Comparison of ENCODE assay signal across 16 cellular contexts in the genomic region with DNA sequence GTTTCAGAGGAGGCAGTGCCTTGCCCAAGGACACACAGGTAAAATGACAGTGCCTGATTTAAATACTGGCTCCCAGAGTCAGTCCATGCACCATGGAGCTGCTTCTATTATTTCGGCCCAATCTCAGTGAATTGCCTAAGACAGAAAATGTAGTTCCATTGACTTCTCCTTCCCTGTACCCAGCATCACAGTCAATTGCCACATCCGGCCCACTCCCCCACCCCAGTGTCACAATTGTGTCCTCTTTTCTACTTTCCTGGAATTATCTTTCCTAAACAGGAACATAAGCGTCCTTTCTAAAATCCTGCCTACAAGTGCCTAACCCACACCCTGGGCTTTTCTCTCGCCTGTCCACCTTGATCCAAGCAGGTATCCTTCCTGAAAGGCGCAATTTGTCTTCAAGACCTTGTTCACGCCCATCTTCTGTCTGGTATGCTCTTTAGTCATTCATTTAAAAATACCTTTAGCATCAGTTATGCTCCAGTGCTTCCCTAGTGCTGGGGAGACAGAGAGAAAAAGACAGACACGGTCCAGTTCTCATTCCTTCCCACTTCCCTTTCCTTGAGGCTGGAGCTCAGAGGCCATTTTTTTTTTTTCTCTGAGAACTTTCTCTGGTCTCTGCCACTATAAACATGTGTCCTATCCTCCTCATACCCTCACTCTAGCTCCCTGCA.
DNase-seq lines count a peak whose midpoint lies in the region; ATAC-seq and TF ChIP-seq lines count a peak whose summit lies in the region.
"Had no signal": no experiment of that assay in that cellular context is flagged by ENCODE, and none has a peak within 500 bp of the region (broad histone marks: within the 10 kb centered on the region; RNA-seq: fewer than 3 reads in every experiment).

No MANE protein-coding gene starts in this region.

- intact Hi-C loops in CD4-positive, alpha-beta memory T cell (cut with micrococcal nuclease): no loop called here

- H3K4me3 ChIP-seq in kidney epithelial cell (ENCODE audit: low read depth, low read length) (no peak overlapping the region), smooth muscle cell (no peak overlapping the region)
- no peak overlapping the region for H3K4me3 ChIP-seq in CD4-positive, alpha-beta memory T cell (ENCODE audit: low read length in 2 of 2)
- H3K4me3 ChIP-seq: Peyer's patch had no signal

- CTCF ChIA-PET in CD4-positive, alpha-beta memory T cell (lab: Charles Lee; ENCODE audit: partially characterized antibody): no interaction called here
- CTCF ChIA-PET in activated CD8-positive, alpha-beta T cell treated with anti-CD3 and anti-CD28 coated beads, Interleukin-2, amount 10 ng/mL, durations not matched to agents 7 days and 5 days (lab: Charles Lee): no interaction called here

- DNase-seq in OCI-M1 (lab: John Stamatoyannopoulos, UW): peak; percentile 24
- peak; percentile 52 for DNase-seq in kidney epithelial cell (ENCODE audit: low read depth)
- DNase-seq in smooth muscle cell (lab: John Stamatoyannopoulos, UW; ENCODE audit: unreplicated experiment): no peak
- DNase-seq in CD4-positive, alpha-beta memory T cell: no peak
- no peak for DNase-seq in AG08395 (ENCODE audit: low spot score)
- DNase-seq in activated CD8-positive, alpha-beta T cell treated with anti-CD3 and anti-CD28 coated beads, Interleukin-2, amount 10 ng/mL, durations not matched to agents 7 days and 5 days: no peak
- DNase-seq: Caco-2, NCI-H1048, NCI-H146, NCI-H446, NCI-H748 treated with DMSO at 0.1 percent for 48 hours, Peyer's patch, SHP77 had no signal

- H3K9me3 ChIP-seq in smooth muscle cell (replicated peaks; ENCODE audit: low read depth): no peaks in the 10 kb centered on the region
- no peaks in the 10 kb centered on the region for H3K9me3 ChIP-seq in CD4-positive, alpha-beta memory T cell (ENCODE audit: control insufficient read depth in 1 of 2, low read length in 2 of 2)
- H3K9me3 ChIP-seq: Caco-2, Peyer's patch had no signal

- 92% methylated on average over 7 of the region's 7 CpGs for WGBS in smooth muscle cell (ENCODE audit: low lambda C conversion rate)

- TF ChIP-seq CTCF in kidney epithelial cell (IDR thresholded peaks at IDR 0.05; ENCODE audit: insufficient read depth, low read length, poor library complexity, severe bottlenecking) (no peak), smooth muscle cell (IDR thresholded peaks at IDR 0.05; ENCODE audit: borderline replicate concordance, insufficient read depth, poor library complexity, severe bottlenecking) (no peak)

- H4K20me1 ChIP-seq in smooth muscle cell (ENCODE audit: low read depth): no peaks in the 10 kb centered on the region

- H3K4me1 Mint-ChIP-seq in CD4-positive, alpha-beta memory T cell: no peaks in the 10 kb centered on the region
- H3K4me1 Mint-ChIP-seq in activated CD8-positive, alpha-beta T cell treated with anti-CD3 and anti-CD28 coated beads, Interleukin-2, amount 10 ng/mL, durations not matched to agents 7 days and 5 days (ENCODE audit: low read depth): no peaks in the 10 kb centered on the region

- no peak overlapping the region for H3K4me2 ChIP-seq in smooth muscle cell

- no peak overlapping the region for H3K4me3 Mint-ChIP-seq in CD4-positive, alpha-beta memory T cell
- H3K4me3 Mint-ChIP-seq in activated CD8-positive, alpha-beta T cell treated with anti-CD3 and anti-CD28 coated beads, Interleukin-2, amount 10 ng/mL, durations not matched to agents 7 days and 5 days: no peak overlapping the region

- peak overlapping the region in 1 of 7 donors; percentile 10 for H3K27ac Mint-ChIP-seq in CD4-positive, alpha-beta memory T cell
- H3K27ac Mint-ChIP-seq in activated CD8-positive, alpha-beta T cell treated with anti-CD3 and anti-CD28 coated beads, Interleukin-2, amount 10 ng/mL, durations not matched to agents 7 days and 5 days: no peak overlapping the region

- POLR2A ChIA-PET in CD4-positive, alpha-beta memory T cell (lab: Charles Lee; ENCODE audit: partially characterized antibody): no interaction called here
- POLR2A ChIA-PET in activated CD8-positive, alpha-beta T cell treated with anti-CD3 and anti-CD28 coated beads, Interleukin-2, amount 10 ng/mL, durations not matched to agents 7 days and 5 days (lab: Charles Lee): no interaction called here

- no peaks in the 10 kb centered on the region for H3F3A ChIP-seq in smooth muscle cell (ENCODE audit: low read depth)

- H2AFZ ChIP-seq in smooth muscle cell (ENCODE audit: low read depth): no peak overlapping the region

- H3K36me3 Mint-ChIP-seq in CD4-positive, alpha-beta memory T cell: no peaks in the 10 kb centered on the region
- H3K36me3 Mint-ChIP-seq in activated CD8-positive, alpha-beta T cell treated with anti-CD3 and anti-CD28 coated beads, Interleukin-2, amount 10 ng/mL, durations not matched to agents 7 days and 5 days (ENCODE audit: low read depth): no peaks in the 10 kb centered on the region

- H3K79me2 ChIP-seq in smooth muscle cell (ENCODE audit: low read depth): no peaks in the 10 kb centered on the region

- no peaks in the 10 kb centered on the region for H3K4me1 ChIP-seq in smooth muscle cell (ENCODE audit: low read depth)
- no peaks in the 10 kb centered on the region for H3K4me1 ChIP-seq in CD4-positive, alpha-beta memory T cell (ENCODE audit: insufficient read depth, low read length)
- H3K4me1 ChIP-seq: Caco-2, Peyer's patch had no signal

- no peak overlapping the region for H3K27ac ChIP-seq in smooth muscle cell (ENCODE audit: low read depth)
- H3K27ac ChIP-seq in CD4-positive, alpha-beta memory T cell (ENCODE audit: low read depth, low read length): no peak overlapping the region
- H3K27ac ChIP-seq: C4-2B, Peyer's patch had no signal

- H3K36me3 ChIP-seq in kidney epithelial cell (ENCODE audit: control insufficient read depth, insufficient read depth, low read length) (no peaks in the 10 kb centered on the region), smooth muscle cell (ENCODE audit: low read depth) (no peaks in the 10 kb centered on the region)
- H3K36me3 ChIP-seq in CD4-positive, alpha-beta memory T cell (ENCODE audit: insufficient read depth, low read length): no peaks in the 10 kb centered on the region
- H3K36me3 ChIP-seq: Peyer's patch had no signal

- peaks cover 0 to 1% of the 10 kb centered on the region in 2 donors for H3K27me3 Mint-ChIP-seq in CD4-positive, alpha-beta memory T cell
- H3K27me3 Mint-ChIP-seq in activated CD8-positive, alpha-beta T cell treated with anti-CD3 and anti-CD28 coated beads, Interleukin-2, amount 10 ng/mL, durations not matched to agents 7 days and 5 days (ENCODE audit: low read depth): no peaks in the 10 kb centered on the region

- H3K27me3 ChIP-seq in kidney epithelial cell (ENCODE audit: control insufficient read depth, insufficient read depth, low read length) (no peaks in the 10 kb centered on the region), smooth muscle cell (ENCODE audit: low read depth) (no peaks in the 10 kb centered on the region)
- H3K27me3 ChIP-seq in CD4-positive, alpha-beta memory T cell (ENCODE audit: insufficient read depth, low read length): no peaks in the 10 kb centered on the region
- H3K27me3 ChIP-seq: Peyer's patch had no signal

- H3K9me3 Mint-ChIP-seq in CD4-positive, alpha-beta memory T cell: peaks cover 0 to 5% (median 0%) of the 10 kb centered on the region in 8 donors
- H3K9me3 Mint-ChIP-seq in activated CD8-positive, alpha-beta T cell treated with anti-CD3 and anti-CD28 coated beads, Interleukin-2, amount 10 ng/mL, durations not matched to agents 7 days and 5 days (ENCODE audit: insufficient read depth): no peaks in the 10 kb centered on the region

- H3K9ac ChIP-seq in smooth muscle cell (ENCODE audit: low read depth): no peak overlapping the region

- ATAC-seq in HG02610 (IDR thresholded peaks at IDR 0.05; ENCODE audit: unreplicated experiment): peak; percentile 49
- no peak for ATAC-seq in activated CD8-positive, alpha-beta T cell treated with anti-CD3 and anti-CD28 coated beads, Interleukin-2, amount 10 ng/mL, durations not matched to agents 7 days and 5 days
- ATAC-seq: SK-N-SH treated with all-trans-retinoic acid at 6 μM for 48 hours had no signal

Comparison
In these comparisons a context has a peak if more than half of its experiments do, and no peak if none do; other contexts are left out.
1. DNase-seq: peak in OCI-M1 (single experiment) and kidney epithelial cell (single experiment); none in smooth muscle cell (single experiment), CD4-positive, alpha-beta memory T cell (0 of 5), AG08395 (single experiment) and activated CD8-positive, alpha-beta T cell treated with anti-CD3 and anti-CD28 coated beads, Interleukin-2, amount 10 ng/mL, durations not matched to agents 7 days and 5 days (single experiment).